Comparison of ENCODE assay signal across 13 cellular contexts in the genomic region with DNA sequence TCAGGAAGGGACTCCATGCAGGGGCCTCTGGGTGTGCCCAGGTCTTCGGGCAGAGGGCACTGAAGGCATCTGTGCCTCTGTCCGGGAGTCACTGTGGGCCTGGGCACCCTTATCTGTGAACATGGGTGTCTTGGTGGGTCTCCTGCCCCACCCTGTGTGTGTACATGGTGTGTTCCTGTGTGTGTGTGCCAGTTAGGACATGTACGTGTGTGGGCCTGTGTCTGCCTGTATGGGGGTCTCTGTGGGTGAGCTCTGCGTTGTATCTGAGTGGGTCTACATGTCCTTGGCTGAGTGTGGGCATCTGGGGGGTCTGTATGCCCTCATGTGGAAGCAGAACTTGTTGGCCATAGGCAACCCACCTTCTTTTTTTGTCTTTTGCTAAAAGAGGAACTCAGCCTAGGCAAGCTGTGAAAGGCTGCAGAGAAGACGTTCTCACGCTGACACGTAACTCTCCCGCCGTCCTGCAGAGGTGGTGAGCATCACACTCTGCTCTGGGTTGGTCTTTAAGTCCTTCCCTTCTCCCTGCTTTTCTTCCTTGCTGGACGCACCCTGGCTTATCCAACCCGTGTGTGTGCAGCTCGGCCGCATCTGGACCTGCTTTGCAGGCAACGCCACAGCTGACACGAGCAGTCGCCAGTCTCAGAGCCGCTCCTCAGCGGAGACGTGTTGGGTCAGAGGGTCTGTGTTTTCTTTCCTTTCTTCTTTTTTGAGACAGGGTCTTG. TPM values are rescaled to one million over a fixed set of nuclear protein-coding genes. Genes with fewer than 3 reads are reported as not detected.
DNase-seq lines count a peak whose midpoint lies in the region; ATAC-seq and TF ChIP-seq lines count a peak whose summit lies in the region.
"Had no signal": no experiment of that assay in that cellular context is flagged by ENCODE, and none has a peak within 500 bp of the region (broad histone marks: within the 10 kb centered on the region; RNA-seq: fewer than 3 reads in every experiment).

No MANE protein-coding gene starts in this region.

- no peak overlapping the region for H3K27ac ChIP-seq in right atrium auricular region
- H3K27ac ChIP-seq in upper lobe of right lung, result no peak overlapping the region
- H3K27ac ChIP-seq: C4-2B, cardiac muscle cell had no signal

- ATAC-seq in upper lobe of right lung (no peak), GM18861 (IDR thresholded peaks at IDR 0.05; ENCODE audit: unreplicated experiment) (no peak)

- peak; percentile 55 for DNase-seq in cardiac septum (ENCODE audit: low spot score)
- DNase-seq in right atrium auricular region (ENCODE audit: low spot score), result no peak
- DNase-seq in SKM-1 treated with dmso at 0.1 percent for 144 hours (lab: John Stamatoyannopoulos, UW; ENCODE audit: unreplicated experiment), result peak; percentile 73
- DNase-seq in islet precursor cell, result peak; percentile 44
- peak; percentile 51 for DNase-seq in upper lobe of right lung
- no peak for DNase-seq in COLO829 (ENCODE audit: low spot score)
- DNase-seq in HUDEP-2 (lab: John Stamatoyannopoulos, UW; ENCODE audit: unreplicated experiment in 76 of 76), result no peak
- DNase-seq: immature natural killer cell, NCI-H2171 had no signal

- TF ChIP-seq CTCF in right atrium auricular region (IDR thresholded peaks at IDR 0.05), result no peak
- no peak for TF ChIP-seq CTCF in upper lobe of right lung (IDR thresholded peaks at IDR 0.05)

- H3K36me3 ChIP-seq in right atrium auricular region (no peaks in the 10 kb centered on the region), upper lobe of right lung (no peaks in the 10 kb centered on the region)
- H3K36me3 ChIP-seq: cardiac muscle cell had no signal

- H3K4me1 ChIP-seq in right atrium auricular region, result no peaks in the 10 kb centered on the region
- no peaks in the 10 kb centered on the region for H3K4me1 ChIP-seq in upper lobe of right lung

- H3K4me3 ChIP-seq in right atrium auricular region (no peak overlapping the region), upper lobe of right lung (no peak overlapping the region)
- H3K4me3 ChIP-seq: cardiac muscle cell had no signal

- intact Hi-C loops in cardiac septum (cut with DNase I) (no loop called here), upper lobe of right lung (cut with DNase I) (no loop called here)

- H3K27me3 ChIP-seq in right atrium auricular region, result no peaks in the 10 kb centered on the region
- H3K27me3 ChIP-seq in upper lobe of right lung, result peaks cover 14% of the 10 kb centered on the region

- H3K9me3 ChIP-seq in right atrium auricular region, result no peaks in the 10 kb centered on the region
- H3K9me3 ChIP-seq in upper lobe of right lung, result no peaks in the 10 kb centered on the region

RNA-seq across cellular contexts. Expression of a gene that starts 0.5 kb away (rescaled TPM):
- total RNA-seq in cardiac septum, result not detected
- not detected for total RNA-seq in right atrium auricular region
- not detected for total RNA-seq in upper lobe of right lung
- total RNA-seq: cardiac muscle cell, SK-MEL-5 had no signal

RNA-seq across cellular contexts. Expression of a gene that starts 23.7 kb away (rescaled TPM):
- total RNA-seq in cardiac septum (not detected), right atrium auricular region (not detected), upper lobe of right lung (not detected)

RNA-seq across cellular contexts. Expression of a gene that starts 28.0 kb away (rescaled TPM):
- total RNA-seq in cardiac septum (0.48 TPM), right atrium auricular region (1 to 10 TPM in 1 of 2 donors, under 1 TPM in 1; 0.75 to 1.4 TPM), upper lobe of right lung (1.9 TPM)

RNA-seq across cellular contexts. Expression of a gene that starts 28.6 kb away (rescaled TPM):
- total RNA-seq in cardiac septum (3.1 TPM), right atrium auricular region (10 to 100 TPM in 1 of 2 donors, 1 to 10 TPM in 1; 7.8 to 14.1 TPM), upper lobe of right lung (40.8 TPM)

RNA-seq across cellular contexts. Expression of a gene that starts 44.9 kb away (rescaled TPM):
- total RNA-seq in cardiac septum (66.0 TPM), right atrium auricular region (10 to 100 TPM; 17.8 to 25.5 TPM), upper lobe of right lung (40.2 TPM)

Comparison
In these comparisons a context has a peak if more than half of its experiments do, and no peak if none do; other contexts are left out.
1. DNase-seq: peak in cardiac septum (single experiment), SKM-1 treated with dmso at 0.1 percent for 144 hours (single experiment), islet precursor cell (single experiment) and upper lobe of right lung (single experiment); none in right atrium auricular region (single experiment), COLO829 (single experiment) and HUDEP-2 (0 of 76).